2 cellular contexts compared by ENCODE assay signal in the genomic region with DNA sequence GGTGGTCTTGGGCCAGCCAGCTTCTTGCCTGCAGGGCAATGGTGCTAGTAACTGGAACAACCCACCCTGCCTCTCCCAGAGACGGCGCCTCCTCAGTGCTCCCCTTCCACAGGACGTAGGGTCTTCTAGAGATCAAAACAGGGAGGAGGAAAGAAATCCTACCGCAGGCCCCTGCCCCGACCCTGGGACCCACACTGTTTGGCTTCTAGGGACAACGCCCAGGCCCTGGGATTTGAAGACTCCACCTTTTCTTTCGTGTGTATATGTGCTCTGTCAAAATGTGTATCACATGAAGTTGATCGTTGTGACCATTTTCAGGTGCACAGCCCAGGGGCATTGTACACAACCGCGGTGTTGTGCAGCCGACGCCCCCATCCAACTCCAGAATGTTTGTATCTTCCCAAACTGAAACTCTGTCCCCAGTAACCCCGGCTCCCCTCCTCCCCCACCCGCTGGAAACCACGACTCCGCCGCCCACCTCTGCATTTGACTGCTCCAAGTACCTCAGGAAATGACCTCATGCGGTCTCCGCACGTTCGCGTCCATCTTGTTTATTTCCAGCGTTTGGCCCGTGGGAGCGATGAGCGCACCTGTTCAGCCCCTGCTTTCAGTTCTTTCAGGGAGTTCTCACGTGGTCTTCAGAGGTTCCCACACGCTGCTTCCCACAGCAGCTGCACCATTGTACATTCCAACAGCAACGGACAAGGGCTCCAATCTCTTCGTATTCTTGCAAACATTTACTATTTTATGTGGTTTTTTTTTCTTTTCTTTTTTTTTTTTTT.
TF ChIP-seq lines count a peak whose summit lies in the region.

No MANE protein-coding gene starts in this region.

TF ChIP-seq in A549, 52 proteins besides CTCF, POLR2A, EP300 and RAD21:
- TF ChIP-seq, protein P1, sequence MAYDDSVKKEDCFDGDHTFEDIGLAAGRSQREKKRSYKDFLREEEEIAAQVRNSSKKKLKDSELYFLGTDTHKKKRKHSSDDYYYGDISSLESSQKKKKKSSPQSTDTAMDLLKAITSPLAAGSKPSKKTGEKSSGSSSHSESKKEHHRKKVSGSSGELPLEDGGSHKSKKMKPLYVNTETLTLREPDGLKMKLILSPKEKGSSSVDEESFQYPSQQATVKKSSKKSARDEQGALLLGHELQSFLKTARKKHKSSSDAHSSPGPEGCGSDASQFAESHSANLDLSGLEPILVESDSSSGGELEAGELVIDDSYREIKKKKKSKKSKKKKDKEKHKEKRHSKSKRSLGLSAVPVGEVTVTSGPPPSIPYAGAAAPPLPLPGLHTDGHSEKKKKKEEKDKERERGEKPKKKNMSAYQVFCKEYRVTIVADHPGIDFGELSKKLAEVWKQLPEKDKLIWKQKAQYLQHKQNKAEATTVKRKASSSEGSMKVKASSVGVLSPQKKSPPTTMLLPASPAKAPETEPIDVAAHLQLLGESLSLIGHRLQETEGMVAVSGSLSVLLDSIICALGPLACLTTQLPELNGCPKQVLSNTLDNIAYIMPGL (CRISPR knock-in tag; IDR thresholded peaks at IDR 0.05; ENCODE audit: borderline replicate concordance): no peak
- no peak for TF ChIP-seq ZSCAN20 (CRISPR knock-in tag; IDR thresholded peaks at IDR 0.05)
- TF ChIP-seq NPAS2 (CRISPR knock-in tag; IDR thresholded peaks at IDR 0.05; ENCODE audit: borderline replicate concordance): no peak
- TF ChIP-seq HOXB5 (CRISPR knock-in tag; IDR thresholded peaks at IDR 0.05): no peak
- no peak for TF ChIP-seq CEBPB (IDR thresholded peaks at IDR 0.05)
- TF ChIP-seq GATA3 (IDR thresholded peaks at IDR 0.05; ENCODE audit: borderline replicate concordance): no peak
- no peak for TF ChIP-seq CHD2 (IDR thresholded peaks at IDR 0.05; ENCODE audit: low read length, partially characterized antibody)
- TF ChIP-seq KDM5A (IDR thresholded peaks at IDR 0.05): no peak
- no peak for TF ChIP-seq HEYL (CRISPR knock-in tag; IDR thresholded peaks at IDR 0.05)
- TF ChIP-seq PHF8 (IDR thresholded peaks at IDR 0.05; ENCODE audit: borderline replicate concordance, low read depth): no peak
- TF ChIP-seq POLR2AphosphoS2 (conservative IDR thresholded peaks at IDR 0.05; ENCODE audit: low read length): no peak
- no peak for TF ChIP-seq RNF2 (IDR thresholded peaks at IDR 0.05; ENCODE audit: borderline replicate concordance, low read depth)
- no peak for TF ChIP-seq FOSL2 (IDR thresholded peaks at IDR 0.05)
- no peak for TF ChIP-seq FOSL2 (CRISPR knock-in tag; IDR thresholded peaks at IDR 0.05)
- no peak for TF ChIP-seq SREBF2 (IDR thresholded peaks at IDR 0.05)
- TF ChIP-seq, protein P2, sequence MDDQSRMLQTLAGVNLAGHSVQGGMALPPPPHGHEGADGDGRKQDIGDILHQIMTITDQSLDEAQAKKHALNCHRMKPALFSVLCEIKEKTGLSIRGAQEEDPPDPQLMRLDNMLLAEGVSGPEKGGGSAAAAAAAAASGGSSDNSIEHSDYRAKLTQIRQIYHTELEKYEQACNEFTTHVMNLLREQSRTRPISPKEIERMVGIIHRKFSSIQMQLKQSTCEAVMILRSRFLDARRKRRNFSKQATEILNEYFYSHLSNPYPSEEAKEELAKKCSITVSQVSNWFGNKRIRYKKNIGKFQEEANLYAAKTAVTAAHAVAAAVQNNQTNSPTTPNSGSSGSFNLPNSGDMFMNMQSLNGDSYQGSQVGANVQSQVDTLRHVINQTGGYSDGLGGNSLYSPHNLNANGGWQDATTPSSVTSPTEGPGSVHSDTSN (IDR thresholded peaks at IDR 0.05): no peak
- TF ChIP-seq, protein P3, sequence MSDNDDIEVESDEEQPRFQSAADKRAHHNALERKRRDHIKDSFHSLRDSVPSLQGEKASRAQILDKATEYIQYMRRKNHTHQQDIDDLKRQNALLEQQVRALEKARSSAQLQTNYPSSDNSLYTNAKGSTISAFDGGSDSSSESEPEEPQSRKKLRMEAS (IDR thresholded peaks at IDR 0.05): no peak
- no peak for TF ChIP-seq TFCP2L1 (CRISPR knock-in tag; IDR thresholded peaks at IDR 0.05)
- no peak for TF ChIP-seq MAFK (IDR thresholded peaks at IDR 0.05; ENCODE audit: partially characterized antibody)
- no peak for TF ChIP-seq ZNF302 (CRISPR knock-in tag; IDR thresholded peaks at IDR 0.05)
- TF ChIP-seq NFE2L2 (conservative IDR thresholded peaks at IDR 0.05; ENCODE audit: low read length): no peak

TF ChIP-seq in K562, 482 proteins besides CTCF, POLR2A, EP300 and RAD21 (continues in another document):
- TF ChIP-seq, protein P4, sequence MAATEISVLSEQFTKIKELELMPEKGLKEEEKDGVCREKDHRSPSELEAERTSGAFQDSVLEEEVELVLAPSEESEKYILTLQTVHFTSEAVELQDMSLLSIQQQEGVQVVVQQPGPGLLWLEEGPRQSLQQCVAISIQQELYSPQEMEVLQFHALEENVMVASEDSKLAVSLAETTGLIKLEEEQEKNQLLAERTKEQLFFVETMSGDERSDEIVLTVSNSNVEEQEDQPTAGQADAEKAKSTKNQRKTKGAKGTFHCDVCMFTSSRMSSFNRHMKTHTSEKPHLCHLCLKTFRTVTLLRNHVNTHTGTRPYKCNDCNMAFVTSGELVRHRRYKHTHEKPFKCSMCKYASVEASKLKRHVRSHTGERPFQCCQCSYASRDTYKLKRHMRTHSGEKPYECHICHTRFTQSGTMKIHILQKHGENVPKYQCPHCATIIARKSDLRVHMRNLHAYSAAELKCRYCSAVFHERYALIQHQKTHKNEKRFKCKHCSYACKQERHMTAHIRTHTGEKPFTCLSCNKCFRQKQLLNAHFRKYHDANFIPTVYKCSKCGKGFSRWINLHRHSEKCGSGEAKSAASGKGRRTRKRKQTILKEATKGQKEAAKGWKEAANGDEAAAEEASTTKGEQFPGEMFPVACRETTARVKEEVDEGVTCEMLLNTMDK (IDR thresholded peaks at IDR 0.05; ENCODE audit: borderline replicate concordance, insufficient read depth, low read depth, low read length, poor library complexity, severe bottlenecking): no peak
- TF ChIP-seq, protein P5, sequence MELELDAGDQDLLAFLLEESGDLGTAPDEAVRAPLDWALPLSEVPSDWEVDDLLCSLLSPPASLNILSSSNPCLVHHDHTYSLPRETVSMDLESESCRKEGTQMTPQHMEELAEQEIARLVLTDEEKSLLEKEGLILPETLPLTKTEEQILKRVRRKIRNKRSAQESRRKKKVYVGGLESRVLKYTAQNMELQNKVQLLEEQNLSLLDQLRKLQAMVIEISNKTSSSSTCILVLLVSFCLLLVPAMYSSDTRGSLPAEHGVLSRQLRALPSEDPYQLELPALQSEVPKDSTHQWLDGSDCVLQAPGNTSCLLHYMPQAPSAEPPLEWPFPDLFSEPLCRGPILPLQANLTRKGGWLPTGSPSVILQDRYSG (tag; conservative IDR thresholded peaks at IDR 0.05; ENCODE audit: low read depth): no peak
- TF ChIP-seq, protein P6, sequence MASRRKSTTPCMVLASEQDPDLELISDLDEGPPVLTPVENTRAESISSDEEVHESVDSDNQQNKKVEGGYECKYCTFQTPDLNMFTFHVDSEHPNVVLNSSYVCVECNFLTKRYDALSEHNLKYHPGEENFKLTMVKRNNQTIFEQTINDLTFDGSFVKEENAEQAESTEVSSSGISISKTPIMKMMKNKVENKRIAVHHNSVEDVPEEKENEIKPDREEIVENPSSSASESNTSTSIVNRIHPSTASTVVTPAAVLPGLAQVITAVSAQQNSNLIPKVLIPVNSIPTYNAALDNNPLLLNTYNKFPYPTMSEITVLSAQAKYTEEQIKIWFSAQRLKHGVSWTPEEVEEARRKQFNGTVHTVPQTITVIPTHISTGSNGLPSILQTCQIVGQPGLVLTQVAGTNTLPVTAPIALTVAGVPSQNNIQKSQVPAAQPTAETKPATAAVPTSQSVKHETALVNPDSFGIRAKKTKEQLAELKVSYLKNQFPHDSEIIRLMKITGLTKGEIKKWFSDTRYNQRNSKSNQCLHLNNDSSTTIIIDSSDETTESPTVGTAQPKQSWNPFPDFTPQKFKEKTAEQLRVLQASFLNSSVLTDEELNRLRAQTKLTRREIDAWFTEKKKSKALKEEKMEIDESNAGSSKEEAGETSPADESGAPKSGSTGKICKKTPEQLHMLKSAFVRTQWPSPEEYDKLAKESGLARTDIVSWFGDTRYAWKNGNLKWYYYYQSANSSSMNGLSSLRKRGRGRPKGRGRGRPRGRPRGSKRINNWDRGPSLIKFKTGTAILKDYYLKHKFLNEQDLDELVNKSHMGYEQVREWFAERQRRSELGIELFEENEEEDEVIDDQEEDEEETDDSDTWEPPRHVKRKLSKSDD (conservative IDR thresholded peaks at IDR 0.05; ENCODE audit: low read length): no peak
- TF ChIP-seq ZNF124 (CRISPR knock-in tag; IDR thresholded peaks at IDR 0.05) (no peak), BHLHE40 (IDR thresholded peaks at IDR 0.05; ENCODE audit: low read length) (peak; percentile 54; the same call in 1 of the 2 replicates), CXXC5 (CRISPR knock-in tag; IDR thresholded peaks at IDR 0.05) (0 out of 2 replicates have a peak, but pooled peaks have one; percentile 20), YY1 (IDR thresholded peaks at IDR 0.05; ENCODE audit: borderline replicate concordance in 1 of 3, control insufficient read depth in 1 of 3, extremely low read depth in 1 of 3, insufficient read depth in 3 of 3, insufficient read length in 1 of 3, insufficient replicate concordance in 2 of 3, low read depth in 1 of 3, low read length in 2 of 3) (peak in 2 of 3 experiments; percentile 70 to 77), L3MBTL2 (IDR thresholded peaks at IDR 0.05) (peak; percentile 39; the same call in 1 of the 2 replicates), EGR1 (conservative IDR thresholded peaks at IDR 0.05) (peak; percentile 34; the same call in 1 of the 2 replicates), SP1 (CRISPR knock-in tag; IDR thresholded peaks at IDR 0.05) (no peak), JUND (IDR thresholded peaks at IDR 0.05; ENCODE audit: borderline replicate concordance, low read depth, low read length) (0 out of 2 replicates have a peak, but pooled peaks have one; percentile 44), JUND (tag; IDR thresholded peaks at IDR 0.05; ENCODE audit: borderline replicate concordance, low read depth, low read length) (no peak), STAT5A (IDR thresholded peaks at IDR 0.05; ENCODE audit: borderline replicate concordance, low read length) (no peak), GTF2F1 (IDR thresholded peaks at IDR 0.05; ENCODE audit: low read depth, low read length) (no peak)
- TF ChIP-seq, protein P7, sequence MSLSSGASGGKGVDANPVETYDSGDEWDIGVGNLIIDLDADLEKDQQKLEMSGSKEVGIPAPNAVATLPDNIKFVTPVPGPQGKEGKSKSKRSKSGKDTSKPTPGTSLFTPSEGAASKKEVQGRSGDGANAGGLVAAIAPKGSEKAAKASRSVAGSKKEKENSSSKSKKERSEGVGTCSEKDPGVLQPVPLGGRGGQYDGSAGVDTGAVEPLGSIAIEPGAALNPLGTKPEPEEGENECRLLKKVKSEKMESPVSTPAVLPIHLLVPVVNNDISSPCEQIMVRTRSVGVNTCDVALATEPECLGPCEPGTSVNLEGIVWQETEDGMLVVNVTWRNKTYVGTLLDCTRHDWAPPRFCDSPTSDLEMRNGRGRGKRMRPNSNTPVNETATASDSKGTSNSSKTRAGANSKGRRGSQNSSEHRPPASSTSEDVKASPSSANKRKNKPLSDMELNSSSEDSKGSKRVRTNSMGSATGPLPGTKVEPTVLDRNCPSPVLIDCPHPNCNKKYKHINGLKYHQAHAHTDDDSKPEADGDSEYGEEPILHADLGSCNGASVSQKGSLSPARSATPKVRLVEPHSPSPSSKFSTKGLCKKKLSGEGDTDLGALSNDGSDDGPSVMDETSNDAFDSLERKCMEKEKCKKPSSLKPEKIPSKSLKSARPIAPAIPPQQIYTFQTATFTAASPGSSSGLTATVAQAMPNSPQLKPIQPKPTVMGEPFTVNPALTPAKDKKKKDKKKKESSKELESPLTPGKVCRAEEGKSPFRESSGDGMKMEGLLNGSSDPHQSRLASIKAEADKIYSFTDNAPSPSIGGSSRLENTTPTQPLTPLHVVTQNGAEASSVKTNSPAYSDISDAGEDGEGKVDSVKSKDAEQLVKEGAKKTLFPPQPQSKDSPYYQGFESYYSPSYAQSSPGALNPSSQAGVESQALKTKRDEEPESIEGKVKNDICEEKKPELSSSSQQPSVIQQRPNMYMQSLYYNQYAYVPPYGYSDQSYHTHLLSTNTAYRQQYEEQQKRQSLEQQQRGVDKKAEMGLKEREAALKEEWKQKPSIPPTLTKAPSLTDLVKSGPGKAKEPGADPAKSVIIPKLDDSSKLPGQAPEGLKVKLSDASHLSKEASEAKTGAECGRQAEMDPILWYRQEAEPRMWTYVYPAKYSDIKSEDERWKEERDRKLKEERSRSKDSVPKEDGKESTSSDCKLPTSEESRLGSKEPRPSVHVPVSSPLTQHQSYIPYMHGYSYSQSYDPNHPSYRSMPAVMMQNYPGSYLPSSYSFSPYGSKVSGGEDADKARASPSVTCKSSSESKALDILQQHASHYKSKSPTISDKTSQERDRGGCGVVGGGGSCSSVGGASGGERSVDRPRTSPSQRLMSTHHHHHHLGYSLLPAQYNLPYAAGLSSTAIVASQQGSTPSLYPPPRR (CRISPR knock-in tag; IDR thresholded peaks at IDR 0.05; ENCODE audit: borderline replicate concordance): no peak
- TF ChIP-seq, protein P8, sequence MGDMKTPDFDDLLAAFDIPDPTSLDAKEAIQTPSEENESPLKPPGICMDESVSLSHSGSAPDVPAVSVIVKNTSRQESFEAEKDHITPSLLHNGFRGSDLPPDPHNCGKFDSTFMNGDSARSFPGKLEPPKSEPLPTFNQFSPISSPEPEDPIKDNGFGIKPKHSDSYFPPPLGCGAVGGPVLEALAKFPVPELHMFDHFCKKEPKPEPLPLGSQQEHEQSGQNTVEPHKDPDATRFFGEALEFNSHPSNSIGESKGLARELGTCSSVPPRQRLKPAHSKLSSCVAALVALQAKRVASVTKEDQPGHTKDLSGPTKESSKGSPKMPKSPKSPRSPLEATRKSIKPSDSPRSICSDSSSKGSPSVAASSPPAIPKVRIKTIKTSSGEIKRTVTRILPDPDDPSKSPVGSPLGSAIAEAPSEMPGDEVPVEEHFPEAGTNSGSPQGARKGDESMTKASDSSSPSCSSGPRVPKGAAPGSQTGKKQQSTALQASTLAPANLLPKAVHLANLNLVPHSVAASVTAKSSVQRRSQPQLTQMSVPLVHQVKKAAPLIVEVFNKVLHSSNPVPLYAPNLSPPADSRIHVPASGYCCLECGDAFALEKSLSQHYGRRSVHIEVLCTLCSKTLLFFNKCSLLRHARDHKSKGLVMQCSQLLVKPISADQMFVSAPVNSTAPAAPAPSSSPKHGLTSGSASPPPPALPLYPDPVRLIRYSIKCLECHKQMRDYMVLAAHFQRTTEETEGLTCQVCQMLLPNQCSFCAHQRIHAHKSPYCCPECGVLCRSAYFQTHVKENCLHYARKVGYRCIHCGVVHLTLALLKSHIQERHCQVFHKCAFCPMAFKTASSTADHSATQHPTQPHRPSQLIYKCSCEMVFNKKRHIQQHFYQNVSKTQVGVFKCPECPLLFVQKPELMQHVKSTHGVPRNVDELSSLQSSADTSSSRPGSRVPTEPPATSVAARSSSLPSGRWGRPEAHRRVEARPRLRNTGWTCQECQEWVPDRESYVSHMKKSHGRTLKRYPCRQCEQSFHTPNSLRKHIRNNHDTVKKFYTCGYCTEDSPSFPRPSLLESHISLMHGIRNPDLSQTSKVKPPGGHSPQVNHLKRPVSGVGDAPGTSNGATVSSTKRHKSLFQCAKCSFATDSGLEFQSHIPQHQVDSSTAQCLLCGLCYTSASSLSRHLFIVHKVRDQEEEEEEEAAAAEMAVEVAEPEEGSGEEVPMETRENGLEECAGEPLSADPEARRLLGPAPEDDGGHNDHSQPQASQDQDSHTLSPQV (IDR thresholded peaks at IDR 0.05): no peak
- TF ChIP-seq, protein P9, sequence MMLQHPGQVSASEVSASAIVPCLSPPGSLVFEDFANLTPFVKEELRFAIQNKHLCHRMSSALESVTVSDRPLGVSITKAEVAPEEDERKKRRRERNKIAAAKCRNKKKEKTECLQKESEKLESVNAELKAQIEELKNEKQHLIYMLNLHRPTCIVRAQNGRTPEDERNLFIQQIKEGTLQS (IDR thresholded peaks at IDR 0.05): peak; percentile 46
- TF ChIP-seq, protein P9 (CRISPR knock-in tag; conservative IDR thresholded peaks at IDR 0.05): no peak
